ENCODE assay signal across 1 cellular context in the genomic region with DNA sequence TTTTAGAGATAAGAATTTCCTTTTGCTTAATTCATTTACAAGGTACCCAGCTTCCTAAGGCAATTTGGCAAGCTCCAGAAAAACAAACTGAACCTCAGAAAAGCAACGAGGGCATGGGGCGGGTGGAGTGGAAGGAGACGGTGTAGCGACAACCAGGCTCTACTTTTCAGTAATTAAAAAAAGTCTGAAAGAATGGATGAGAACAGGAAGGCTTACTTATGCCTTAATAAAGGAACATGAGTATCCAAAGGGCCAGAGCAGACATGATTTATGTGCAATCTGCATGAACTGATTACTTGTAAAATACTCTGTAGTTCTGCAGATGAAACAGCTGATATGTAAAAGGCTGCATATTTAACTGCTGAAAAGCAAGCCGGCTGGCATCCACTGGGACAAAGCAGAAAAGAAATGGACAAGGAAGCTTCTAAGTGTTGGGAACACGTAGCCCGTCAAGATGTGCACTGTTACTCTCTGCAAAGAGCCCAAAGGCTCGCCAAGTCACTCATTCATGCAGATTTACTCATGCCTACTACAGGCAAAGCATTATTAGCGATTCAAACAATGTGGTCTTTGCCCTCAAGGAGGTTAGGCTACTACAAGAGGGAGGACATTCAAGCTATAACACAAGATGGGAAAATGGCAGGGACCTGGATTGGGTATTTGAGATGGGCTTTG.
TF ChIP-seq lines count a peak whose summit lies in the region.

No MANE protein-coding gene starts in this region.

TF ChIP-seq in SK-N-SH, 30 proteins besides CTCF, POLR2A, EP300 and RAD21 (continued from another document):
- TF ChIP-seq, protein P1, sequence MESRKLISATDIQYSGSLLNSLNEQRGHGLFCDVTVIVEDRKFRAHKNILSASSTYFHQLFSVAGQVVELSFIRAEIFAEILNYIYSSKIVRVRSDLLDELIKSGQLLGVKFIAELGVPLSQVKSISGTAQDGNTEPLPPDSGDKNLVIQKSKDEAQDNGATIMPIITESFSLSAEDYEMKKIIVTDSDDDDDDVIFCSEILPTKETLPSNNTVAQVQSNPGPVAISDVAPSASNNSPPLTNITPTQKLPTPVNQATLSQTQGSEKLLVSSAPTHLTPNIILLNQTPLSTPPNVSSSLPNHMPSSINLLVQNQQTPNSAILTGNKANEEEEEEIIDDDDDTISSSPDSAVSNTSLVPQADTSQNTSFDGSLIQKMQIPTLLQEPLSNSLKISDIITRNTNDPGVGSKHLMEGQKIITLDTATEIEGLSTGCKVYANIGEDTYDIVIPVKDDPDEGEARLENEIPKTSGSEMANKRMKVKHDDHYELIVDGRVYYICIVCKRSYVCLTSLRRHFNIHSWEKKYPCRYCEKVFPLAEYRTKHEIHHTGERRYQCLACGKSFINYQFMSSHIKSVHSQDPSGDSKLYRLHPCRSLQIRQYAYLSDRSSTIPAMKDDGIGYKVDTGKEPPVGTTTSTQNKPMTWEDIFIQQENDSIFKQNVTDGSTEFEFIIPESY (IDR thresholded peaks at IDR 0.05; ENCODE audit: borderline replicate concordance, low read depth): no peak
- TF ChIP-seq RCOR1 (IDR thresholded peaks at IDR 0.05; ENCODE audit: low read length) (0 out of 2 replicates have a peak, but pooled peaks have one; percentile 50), GATA2 (CRISPR knock-in tag; IDR thresholded peaks at IDR 0.05) (peak; percentile 90), TCF12 (IDR thresholded peaks at IDR 0.05) (no peak; the same call in 1 of the 2 replicates), MEF2A (IDR thresholded peaks at IDR 0.05; ENCODE audit: borderline replicate concordance, low read depth) (no peak), JUND (IDR thresholded peaks at IDR 0.05) (0 out of 2 replicates have a peak, but pooled peaks have one; percentile 12), POLR2AphosphoS5 (IDR thresholded peaks at IDR 0.05; ENCODE audit: low read depth, low read length) (0 out of 2 replicates have a peak, but pooled peaks have one; percentile 28), EZH2phosphoT487 (IDR thresholded peaks at IDR 0.05; ENCODE audit: borderline replicate concordance, low read depth) (no peak), NRF1 (IDR thresholded peaks at IDR 0.05; ENCODE audit: low read depth, low read length) (no peak), FOXM1 (IDR thresholded peaks at IDR 0.05; ENCODE audit: low read depth) (no peak), CHD2 (IDR thresholded peaks at IDR 0.05; ENCODE audit: low read length, partially characterized antibody) (no peak), MXI1 (IDR thresholded peaks at IDR 0.05; ENCODE audit: low read depth, low read length) (peak; percentile 16; the same call in 1 of the 2 replicates)
- TF ChIP-seq, protein P2, sequence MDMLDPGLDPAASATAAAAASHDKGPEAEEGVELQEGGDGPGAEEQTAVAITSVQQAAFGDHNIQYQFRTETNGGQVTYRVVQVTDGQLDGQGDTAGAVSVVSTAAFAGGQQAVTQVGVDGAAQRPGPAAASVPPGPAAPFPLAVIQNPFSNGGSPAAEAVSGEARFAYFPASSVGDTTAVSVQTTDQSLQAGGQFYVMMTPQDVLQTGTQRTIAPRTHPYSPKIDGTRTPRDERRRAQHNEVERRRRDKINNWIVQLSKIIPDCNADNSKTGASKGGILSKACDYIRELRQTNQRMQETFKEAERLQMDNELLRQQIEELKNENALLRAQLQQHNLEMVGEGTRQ (IDR thresholded peaks at IDR 0.05; ENCODE audit: borderline replicate concordance, low read depth, low read length): no peak
- TF ChIP-seq, protein P3, sequence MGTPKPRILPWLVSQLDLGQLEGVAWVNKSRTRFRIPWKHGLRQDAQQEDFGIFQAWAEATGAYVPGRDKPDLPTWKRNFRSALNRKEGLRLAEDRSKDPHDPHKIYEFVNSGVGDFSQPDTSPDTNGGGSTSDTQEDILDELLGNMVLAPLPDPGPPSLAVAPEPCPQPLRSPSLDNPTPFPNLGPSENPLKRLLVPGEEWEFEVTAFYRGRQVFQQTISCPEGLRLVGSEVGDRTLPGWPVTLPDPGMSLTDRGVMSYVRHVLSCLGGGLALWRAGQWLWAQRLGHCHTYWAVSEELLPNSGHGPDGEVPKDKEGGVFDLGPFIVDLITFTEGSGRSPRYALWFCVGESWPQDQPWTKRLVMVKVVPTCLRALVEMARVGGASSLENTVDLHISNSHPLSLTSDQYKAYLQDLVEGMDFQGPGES (IDR thresholded peaks at IDR 0.05; ENCODE audit: low read depth, low read length): no peak
- TF ChIP-seq, protein P4, sequence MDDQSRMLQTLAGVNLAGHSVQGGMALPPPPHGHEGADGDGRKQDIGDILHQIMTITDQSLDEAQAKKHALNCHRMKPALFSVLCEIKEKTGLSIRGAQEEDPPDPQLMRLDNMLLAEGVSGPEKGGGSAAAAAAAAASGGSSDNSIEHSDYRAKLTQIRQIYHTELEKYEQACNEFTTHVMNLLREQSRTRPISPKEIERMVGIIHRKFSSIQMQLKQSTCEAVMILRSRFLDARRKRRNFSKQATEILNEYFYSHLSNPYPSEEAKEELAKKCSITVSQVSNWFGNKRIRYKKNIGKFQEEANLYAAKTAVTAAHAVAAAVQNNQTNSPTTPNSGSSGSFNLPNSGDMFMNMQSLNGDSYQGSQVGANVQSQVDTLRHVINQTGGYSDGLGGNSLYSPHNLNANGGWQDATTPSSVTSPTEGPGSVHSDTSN (IDR thresholded peaks at IDR 0.05): peak; percentile 82
- TF ChIP-seq, protein P5, sequence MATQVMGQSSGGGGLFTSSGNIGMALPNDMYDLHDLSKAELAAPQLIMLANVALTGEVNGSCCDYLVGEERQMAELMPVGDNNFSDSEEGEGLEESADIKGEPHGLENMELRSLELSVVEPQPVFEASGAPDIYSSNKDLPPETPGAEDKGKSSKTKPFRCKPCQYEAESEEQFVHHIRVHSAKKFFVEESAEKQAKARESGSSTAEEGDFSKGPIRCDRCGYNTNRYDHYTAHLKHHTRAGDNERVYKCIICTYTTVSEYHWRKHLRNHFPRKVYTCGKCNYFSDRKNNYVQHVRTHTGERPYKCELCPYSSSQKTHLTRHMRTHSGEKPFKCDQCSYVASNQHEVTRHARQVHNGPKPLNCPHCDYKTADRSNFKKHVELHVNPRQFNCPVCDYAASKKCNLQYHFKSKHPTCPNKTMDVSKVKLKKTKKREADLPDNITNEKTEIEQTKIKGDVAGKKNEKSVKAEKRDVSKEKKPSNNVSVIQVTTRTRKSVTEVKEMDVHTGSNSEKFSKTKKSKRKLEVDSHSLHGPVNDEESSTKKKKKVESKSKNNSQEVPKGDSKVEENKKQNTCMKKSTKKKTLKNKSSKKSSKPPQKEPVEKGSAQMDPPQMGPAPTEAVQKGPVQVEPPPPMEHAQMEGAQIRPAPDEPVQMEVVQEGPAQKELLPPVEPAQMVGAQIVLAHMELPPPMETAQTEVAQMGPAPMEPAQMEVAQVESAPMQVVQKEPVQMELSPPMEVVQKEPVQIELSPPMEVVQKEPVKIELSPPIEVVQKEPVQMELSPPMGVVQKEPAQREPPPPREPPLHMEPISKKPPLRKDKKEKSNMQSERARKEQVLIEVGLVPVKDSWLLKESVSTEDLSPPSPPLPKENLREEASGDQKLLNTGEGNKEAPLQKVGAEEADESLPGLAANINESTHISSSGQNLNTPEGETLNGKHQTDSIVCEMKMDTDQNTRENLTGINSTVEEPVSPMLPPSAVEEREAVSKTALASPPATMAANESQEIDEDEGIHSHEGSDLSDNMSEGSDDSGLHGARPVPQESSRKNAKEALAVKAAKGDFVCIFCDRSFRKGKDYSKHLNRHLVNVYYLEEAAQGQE (IDR thresholded peaks at IDR 0.05; ENCODE audit: low read depth, low read length): no peak
